Comparison of ENCODE assay signal across 8 cellular contexts in genomic region chr1:203306089-203306969, GRCh38. TPM values are rescaled to one million over a fixed set of nuclear protein-coding genes. Genes with fewer than 3 reads are reported as not detected.
DNase-seq lines count a peak whose midpoint lies in the region; ATAC-seq and TF ChIP-seq lines count a peak whose summit lies in the region.

No MANE protein-coding gene starts in this region.

- H3K27me3 Mint-ChIP-seq in activated CD8-positive, alpha-beta T cell treated with anti-CD3 and anti-CD28 coated beads, Interleukin-2, amount 10 ng/mL, durations not matched to agents 7 days and 5 days (ENCODE audit: low read depth): no peaks in the 10 kb centered on the region

- peaks cover 54% of the 10 kb centered on the region for H3K36me3 Mint-ChIP-seq in activated CD8-positive, alpha-beta T cell treated with anti-CD3 and anti-CD28 coated beads, Interleukin-2, amount 10 ng/mL, durations not matched to agents 7 days and 5 days (ENCODE audit: low read depth)

- peaks cover 26% of the 10 kb centered on the region for H3K4me1 ChIP-seq in mucosa of descending colon (ENCODE audit: low read depth)
- peaks cover 37% of the 10 kb centered on the region for H3K4me1 ChIP-seq in thymus (ENCODE audit: control insufficient read depth, insufficient read depth, low read length)

- peaks cover 67% of the 10 kb centered on the region for H3K4me1 Mint-ChIP-seq in activated CD8-positive, alpha-beta T cell treated with anti-CD3 and anti-CD28 coated beads, Interleukin-2, amount 10 ng/mL, durations not matched to agents 7 days and 5 days (ENCODE audit: low read depth)

- POLR2A ChIA-PET in activated CD8-positive, alpha-beta T cell treated with anti-CD3 and anti-CD28 coated beads, Interleukin-2, amount 10 ng/mL, durations not matched to agents 7 days and 5 days (lab: Charles Lee): interaction anchor here (0.7 to 7.3 kb wide), 8 partner anchors 11 to 471 kb away, joined by 3 to 376 read pairs (median 34); no protein-coding TSS in a partner anchor

- H3K27ac ChIP-seq in 22Rv1 (peak overlapping the region; percentile 43; the same call in 1 of the 2 replicates), thymus (ENCODE audit: low read depth) (peak overlapping the region; percentile 99)

- H3K4me3 Mint-ChIP-seq in activated CD8-positive, alpha-beta T cell treated with anti-CD3 and anti-CD28 coated beads, Interleukin-2, amount 10 ng/mL, durations not matched to agents 7 days and 5 days: peak overlapping the region; percentile 86

- no peaks in the 10 kb centered on the region for H3K9me3 Mint-ChIP-seq in activated CD8-positive, alpha-beta T cell treated with anti-CD3 and anti-CD28 coated beads, Interleukin-2, amount 10 ng/mL, durations not matched to agents 7 days and 5 days (ENCODE audit: insufficient read depth)

- ATAC-seq in activated CD8-positive, alpha-beta T cell treated with anti-CD3 and anti-CD28 coated beads, Interleukin-2, amount 10 ng/mL, durations not matched to agents 7 days and 5 days: peak; percentile 5
- ATAC-seq in esophagus mucosa (peak; percentile 62), mucosa of descending colon (peak; percentile 55), HG03135 (IDR thresholded peaks at IDR 0.05; ENCODE audit: unreplicated experiment) (no peak)

- under 1% methylated on average over 22 of the region's 22 CpGs for WGBS in thymus

- no peaks in the 10 kb centered on the region for H3K27me3 ChIP-seq in thymus (ENCODE audit: control insufficient read depth, insufficient read depth)

- intact Hi-C loops in mucosa of descending colon (cut with DNase I, micrococcal nuclease): no loop called here

- H3K36me3 ChIP-seq in mucosa of descending colon (ENCODE audit: low read depth): no peaks in the 10 kb centered on the region
- H3K36me3 ChIP-seq in thymus (ENCODE audit: control insufficient read depth, insufficient read depth): peaks cover 45% of the 10 kb centered on the region

- peak overlapping the region; percentile 89 for H3K27ac Mint-ChIP-seq in activated CD8-positive, alpha-beta T cell treated with anti-CD3 and anti-CD28 coated beads, Interleukin-2, amount 10 ng/mL, durations not matched to agents 7 days and 5 days

- CTCF ChIA-PET in activated CD8-positive, alpha-beta T cell treated with anti-CD3 and anti-CD28 coated beads, Interleukin-2, amount 10 ng/mL, durations not matched to agents 7 days and 5 days (lab: Charles Lee): interaction anchor here (1.1 to 9.4 kb wide), 11 partner anchors 11 to 182 kb away, joined by 4 to 222 read pairs (median 18); no protein-coding TSS in a partner anchor

- DNase-seq in GM04504 (ENCODE audit: low read depth) (peak; percentile 58), NCI-H2107 (lab: John Stamatoyannopoulos, UW) (peak; percentile 55), mucosa of descending colon (peak; percentile 81 to 92 (median 82))
- peak; percentile 59 for DNase-seq in activated CD8-positive, alpha-beta T cell treated with anti-CD3 and anti-CD28 coated beads, Interleukin-2, amount 10 ng/mL, durations not matched to agents 7 days and 5 days

- TF ChIP-seq CTCF in 22Rv1 (IDR thresholded peaks at IDR 0.05) (peak; percentile 12; the same call in 1 of the 2 replicates), mucosa of descending colon (IDR thresholded peaks at IDR 0.05) (no peak)

- no peaks in the 10 kb centered on the region for H3K9me3 ChIP-seq in mucosa of descending colon
- H3K9me3 ChIP-seq in thymus (ENCODE audit: control insufficient read depth): no peaks in the 10 kb centered on the region

- H3K4me3 ChIP-seq in mucosa of descending colon: peak overlapping the region; percentile 99
- H3K4me3 ChIP-seq in thymus (ENCODE audit: low read length): peak overlapping the region; percentile 60

RNA-seq across cellular contexts. Expression of gene BTG2, which starts 1.0 kb away (rescaled TPM):
- 10 to 100 TPM; 58.6 to 58.9 TPM for total RNA-seq in activated CD8-positive, alpha-beta T cell treated with anti-CD3 and anti-CD28 coated beads, Interleukin-2, amount 10 ng/mL, durations not matched to agents 7 days and 5 days
- total RNA-seq in esophagus mucosa: 22.6 TPM
- total RNA-seq in mucosa of descending colon: 100 to 1,000 TPM in 1 of 3 donors, 10 to 100 TPM in 2; 65.7 to 406 (median 69.1) TPM
- 171 TPM for polyA plus RNA-seq in thymus

RNA-seq across cellular contexts. Expression of gene FMOD, which starts 44.6 kb away (rescaled TPM):
- not detected for total RNA-seq in activated CD8-positive, alpha-beta T cell treated with anti-CD3 and anti-CD28 coated beads, Interleukin-2, amount 10 ng/mL, durations not matched to agents 7 days and 5 days
- 4.5 TPM for total RNA-seq in esophagus mucosa
- total RNA-seq in mucosa of descending colon: 10 to 100 TPM; 26.6 to 45.7 (median 33.3) TPM
- 7.5 TPM for polyA plus RNA-seq in thymus
